Comparison of ENCODE assay signal across 15 cellular contexts in genomic region chr2:191853843-191854242, GRCh38. TPM values are rescaled to one million over a fixed set of nuclear protein-coding genes. Genes with fewer than 3 reads are reported as not detected.
"Had no signal": no experiment of that assay in that cellular context is flagged by ENCODE, and none has a peak within 500 bp of the region (broad histone marks: within the 10 kb centered on the region; RNA-seq: fewer than 3 reads in every experiment).

No MANE protein-coding gene starts in this region.

- H3K27me3 ChIP-seq: transverse colon had no signal

- H3K27ac ChIP-seq: transverse colon, WERI-Rb-1 had no signal

- H3K9me3 Mint-ChIP-seq: activated CD8-positive, alpha-beta T cell treated with anti-CD3 and anti-CD28 coated beads for 36 hours; activated naive CD4-positive, alpha-beta T cell treated with anti-CD3 and anti-CD28 coated beads, Interleukin-2, amount 50 U/mL, for 24 hours; activated T-cell treated with anti-CD3 and anti-CD28 coated beads, Interleukin-2, amount 50 U/mL, for 4 hours; neural crest cell had no signal

- ATAC-seq: activated CD4-positive, alpha-beta T cell treated with anti-CD3 and anti-CD28 coated beads for 36 hours; activated CD8-positive, alpha-beta T cell treated with anti-CD3 and anti-CD28 coated beads for 36 hours; activated T-cell treated with anti-CD3 and anti-CD28 coated beads, Interleukin-2, amount 50 U/mL, for 4 hours; esophagus mucosa had no signal

- H3K36me3 Mint-ChIP-seq: activated naive CD4-positive, alpha-beta T cell treated with anti-CD3 and anti-CD28 coated beads, Interleukin-2, amount 50 U/mL, for 24 hours had no signal

- H3K4me3 ChIP-seq: adrenal gland, transverse colon had no signal

- DNase-seq: activated CD4-positive, alpha-beta T cell treated with anti-CD3 and anti-CD28 coated beads for 36 hours; activated CD8-positive, alpha-beta T cell treated with anti-CD3 and anti-CD28 coated beads for 36 hours; activated effector memory CD4-positive, alpha-beta T cell treated with anti-CD3 and anti-CD28 coated beads, Interleukin-2, amount 50 U/mL, for 16 hours; activated T-cell treated with anti-CD3 and anti-CD28 coated beads, Interleukin-2, amount 50 U/mL, for 4 hours; adrenal gland; hippocampal formation; stimulated activated CD4-positive, alpha-beta T cell treated with anti-CD3 and anti-CD28 coated beads, Interleukin-15, amount 100 ng/mL, for 24 hours; stimulated activated CD4-positive, alpha-beta T cell treated with anti-CD3 and anti-CD28 coated beads, Interleukin-4, amount 100 ng/mL, for 1 hour; stimulated activated naive CD4-positive, alpha-beta T cell; transverse colon; WERI-Rb-1 had no signal

- H3K27ac Mint-ChIP-seq: activated CD4-positive, alpha-beta T cell treated with anti-CD3 and anti-CD28 coated beads for 36 hours; activated CD8-positive, alpha-beta T cell treated with anti-CD3 and anti-CD28 coated beads for 36 hours; activated naive CD4-positive, alpha-beta T cell treated with anti-CD3 and anti-CD28 coated beads, Interleukin-2, amount 50 U/mL, for 24 hours had no signal

- H3K4me1 Mint-ChIP-seq: activated CD4-positive, alpha-beta T cell treated with anti-CD3 and anti-CD28 coated beads for 36 hours; activated naive CD4-positive, alpha-beta T cell treated with anti-CD3 and anti-CD28 coated beads, Interleukin-2, amount 50 U/mL, for 24 hours had no signal

- H3K36me3 ChIP-seq: adrenal gland, transverse colon, WERI-Rb-1 had no signal

- H3K4me3 Mint-ChIP-seq: activated CD4-positive, alpha-beta T cell treated with anti-CD3 and anti-CD28 coated beads for 36 hours; activated CD8-positive, alpha-beta T cell treated with anti-CD3 and anti-CD28 coated beads for 36 hours; activated naive CD4-positive, alpha-beta T cell treated with anti-CD3 and anti-CD28 coated beads, Interleukin-2, amount 50 U/mL, for 24 hours; activated T-cell treated with anti-CD3 and anti-CD28 coated beads, Interleukin-2, amount 50 U/mL, for 4 hours; neural crest cell had no signal

- H3K4me1 ChIP-seq: transverse colon had no signal

- H3K9me3 ChIP-seq: adrenal gland, transverse colon had no signal

RNA-seq across cellular contexts. Expression of gene CAVIN2, which starts 7.0 kb away (rescaled TPM):
- total RNA-seq: activated CD4-positive, alpha-beta T cell treated with anti-CD3 and anti-CD28 coated beads for 36 hours; activated CD8-positive, alpha-beta T cell treated with anti-CD3 and anti-CD28 coated beads for 36 hours; neural crest cell; T-helper 1 cell treated with Interleukin-12 subunit alpha and Interleukin-12 subunit beta and Interleukin-4 antibody, amounts not matched to agents 30 ng/mL and 1 ng/mL, for 36 hours had no signal
